In the genomic region with DNA sequence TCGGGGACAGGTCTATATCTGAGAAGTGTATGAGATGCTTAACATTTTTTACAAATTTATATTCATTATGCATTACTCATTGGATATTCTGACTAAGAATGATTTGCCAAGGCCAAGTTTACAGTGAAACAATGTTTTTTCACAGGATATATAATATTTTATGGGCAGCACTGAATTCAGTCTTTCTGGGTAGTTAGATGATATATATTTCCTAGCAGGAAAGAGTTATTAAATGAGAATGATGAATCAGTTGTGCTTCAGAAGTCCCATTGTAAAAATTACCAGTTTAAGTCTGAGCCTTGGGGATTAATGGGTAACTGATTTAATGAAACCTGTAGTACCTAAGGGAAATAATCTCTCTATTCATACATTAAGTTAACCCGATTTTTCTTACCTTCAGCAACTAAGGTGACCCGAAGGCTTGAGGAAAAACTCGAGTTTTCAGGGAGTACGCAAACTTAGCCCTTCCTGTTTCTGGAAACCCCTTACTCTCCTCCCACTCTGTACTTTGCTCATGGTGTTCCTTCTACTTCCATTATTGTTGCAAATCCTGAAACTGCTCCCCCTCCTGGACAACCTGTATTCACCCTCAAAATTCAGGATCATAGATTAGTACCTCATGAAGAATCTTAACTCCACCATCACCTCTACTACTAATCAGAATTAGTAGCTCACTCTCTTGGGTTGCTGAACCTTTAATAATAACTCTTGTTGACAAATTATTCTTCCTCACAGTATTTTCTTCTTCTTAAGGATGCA, we compare ENCODE assay signal across 1 cellular context.
TF ChIP-seq lines count a peak whose summit lies in the region.

No MANE protein-coding gene starts in this region.

TF ChIP-seq in HCT116, 20 proteins besides CTCF, POLR2A, EP300 and RAD21 (continued from another document):
- no peak for TF ChIP-seq REST (IDR thresholded peaks at IDR 0.05; ENCODE audit: low read depth)
- TF ChIP-seq CEBPB (IDR thresholded peaks at IDR 0.05; ENCODE audit: low read depth): no peak
- no peak for TF ChIP-seq EZH2phosphoT487 (IDR thresholded peaks at IDR 0.05; ENCODE audit: borderline replicate concordance)
